In the genomic region with DNA sequence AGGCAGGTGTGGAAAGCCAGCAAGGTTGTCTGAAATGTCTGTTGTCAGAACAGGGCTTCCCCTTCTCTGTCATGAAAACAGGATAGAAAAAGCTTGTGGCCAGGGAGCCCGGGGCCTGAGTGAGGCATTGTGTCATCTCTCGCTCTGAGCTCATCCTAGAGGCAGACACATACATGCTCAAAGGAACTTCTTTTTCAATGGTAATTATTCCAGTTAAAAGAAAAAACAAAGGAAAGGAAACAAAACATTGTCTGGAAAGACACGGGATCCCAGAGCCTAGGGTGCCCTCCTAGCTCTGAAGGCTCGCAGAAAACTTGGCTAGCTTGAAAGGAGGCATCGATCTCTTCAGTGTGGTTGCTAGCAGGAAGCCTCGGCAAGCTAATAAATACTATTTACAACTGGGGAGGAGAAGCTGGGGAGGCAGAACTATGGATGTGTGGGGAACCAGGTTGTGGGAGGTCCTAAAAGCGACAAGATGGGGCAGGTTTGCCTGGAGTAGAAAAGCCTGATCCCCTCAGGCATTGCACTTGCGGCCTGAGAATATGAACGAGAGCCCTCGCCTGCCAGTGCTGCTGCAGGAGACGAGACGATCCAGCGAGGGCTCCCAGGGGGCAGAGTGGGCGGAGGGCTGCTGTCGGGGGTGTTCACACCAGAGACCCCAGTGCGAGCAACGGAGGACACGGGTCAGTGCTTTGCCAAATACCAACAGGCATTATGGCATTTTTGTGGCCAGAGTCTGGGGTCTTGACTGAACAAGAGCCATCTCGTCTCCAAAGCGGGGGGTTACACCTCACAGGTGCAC, we compare ENCODE assay signal across 1 cellular context.
TF ChIP-seq lines count a peak whose summit lies in the region.

No MANE protein-coding gene starts in this region.

TF ChIP-seq in SK-N-SH, 30 proteins besides CTCF, POLR2A, EP300 and RAD21 (continued from another document):
- TF ChIP-seq, protein P1, sequence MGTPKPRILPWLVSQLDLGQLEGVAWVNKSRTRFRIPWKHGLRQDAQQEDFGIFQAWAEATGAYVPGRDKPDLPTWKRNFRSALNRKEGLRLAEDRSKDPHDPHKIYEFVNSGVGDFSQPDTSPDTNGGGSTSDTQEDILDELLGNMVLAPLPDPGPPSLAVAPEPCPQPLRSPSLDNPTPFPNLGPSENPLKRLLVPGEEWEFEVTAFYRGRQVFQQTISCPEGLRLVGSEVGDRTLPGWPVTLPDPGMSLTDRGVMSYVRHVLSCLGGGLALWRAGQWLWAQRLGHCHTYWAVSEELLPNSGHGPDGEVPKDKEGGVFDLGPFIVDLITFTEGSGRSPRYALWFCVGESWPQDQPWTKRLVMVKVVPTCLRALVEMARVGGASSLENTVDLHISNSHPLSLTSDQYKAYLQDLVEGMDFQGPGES (IDR thresholded peaks at IDR 0.05; ENCODE audit: low read depth, low read length) = no peak
- TF ChIP-seq FOSL2 (IDR thresholded peaks at IDR 0.05; ENCODE audit: borderline replicate concordance, low read depth) (no peak), ELF1 (IDR thresholded peaks at IDR 0.05) (no peak), GATA2 (CRISPR knock-in tag; IDR thresholded peaks at IDR 0.05) (no peak), POLR2AphosphoS5 (IDR thresholded peaks at IDR 0.05; ENCODE audit: low read depth, low read length) (no peak), RXRA (IDR thresholded peaks at IDR 0.05; ENCODE audit: borderline replicate concordance, low read depth) (no peak), RCOR1 (IDR thresholded peaks at IDR 0.05; ENCODE audit: low read length) (no peak), MEF2A (IDR thresholded peaks at IDR 0.05; ENCODE audit: borderline replicate concordance, low read depth) (no peak), FOXJ3 (CRISPR knock-in tag; IDR thresholded peaks at IDR 0.05) (no peak), EZH2phosphoT487 (IDR thresholded peaks at IDR 0.05; ENCODE audit: borderline replicate concordance, low read depth) (no peak)
- TF ChIP-seq, protein P2, sequence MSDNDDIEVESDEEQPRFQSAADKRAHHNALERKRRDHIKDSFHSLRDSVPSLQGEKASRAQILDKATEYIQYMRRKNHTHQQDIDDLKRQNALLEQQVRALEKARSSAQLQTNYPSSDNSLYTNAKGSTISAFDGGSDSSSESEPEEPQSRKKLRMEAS (IDR thresholded peaks at IDR 0.05; ENCODE audit: low read depth) = no peak
